ENCODE assay signal across 1 cellular context in genomic region chr9:72364679-72365524, GRCh38.
A peak's percentile ranks its signal among the peaks of the same experiment; 100 is the strongest.
TF ChIP-seq lines count a peak whose summit lies in the region.

Gene ZFAND5, minus strand, starts transcription at chr9:72365208. Its CDS starts 4,430 bp downstream, at chr9:72360778.

TF ChIP-seq in HepG2, 621 proteins besides CTCF, POLR2A, EP300 and RAD21 (continued from another document and continues in another):
- TF ChIP-seq PCBP2 (optimal IDR thresholded peaks at IDR 0.05; ENCODE audit: low read depth, low read length, poor library complexity, severe bottlenecking) = no peak
- no peak for TF ChIP-seq ZNF362 (CRISPR knock-in tag; IDR thresholded peaks at IDR 0.05; ENCODE audit: borderline replicate concordance)
- TF ChIP-seq MIER3 (CRISPR knock-in tag; IDR thresholded peaks at IDR 0.05; ENCODE audit: borderline replicate concordance) = no peak
- TF ChIP-seq, protein P1, sequence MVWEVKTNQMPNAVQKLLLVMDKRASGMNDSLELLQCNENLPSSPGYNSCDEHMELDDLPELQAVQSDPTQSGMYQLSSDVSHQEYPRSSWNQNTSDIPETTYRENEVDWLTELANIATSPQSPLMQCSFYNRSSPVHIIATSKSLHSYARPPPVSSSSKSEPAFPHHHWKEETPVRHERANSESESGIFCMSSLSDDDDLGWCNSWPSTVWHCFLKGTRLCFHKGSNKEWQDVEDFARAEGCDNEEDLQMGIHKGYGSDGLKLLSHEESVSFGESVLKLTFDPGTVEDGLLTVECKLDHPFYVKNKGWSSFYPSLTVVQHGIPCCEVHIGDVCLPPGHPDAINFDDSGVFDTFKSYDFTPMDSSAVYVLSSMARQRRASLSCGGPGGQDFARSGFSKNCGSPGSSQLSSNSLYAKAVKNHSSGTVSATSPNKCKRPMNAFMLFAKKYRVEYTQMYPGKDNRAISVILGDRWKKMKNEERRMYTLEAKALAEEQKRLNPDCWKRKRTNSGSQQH (CRISPR knock-in tag; IDR thresholded peaks at IDR 0.05; ENCODE audit: low read depth) = peak; percentile 68; the same call in 1 of the 2 replicates
- TF ChIP-seq ZNF18 (CRISPR knock-in tag; IDR thresholded peaks at IDR 0.05; ENCODE audit: insufficient replicate concordance) = no peak
- TF ChIP-seq, protein P2, sequence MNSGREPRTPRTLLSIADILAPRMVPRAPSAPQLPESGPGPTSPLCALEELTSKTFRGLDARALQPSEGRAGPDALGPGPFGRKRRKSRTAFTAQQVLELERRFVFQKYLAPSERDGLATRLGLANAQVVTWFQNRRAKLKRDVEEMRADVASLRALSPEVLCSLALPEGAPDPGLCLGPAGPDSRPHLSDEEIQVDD (CRISPR knock-in tag; IDR thresholded peaks at IDR 0.05; ENCODE audit: borderline replicate concordance) = peak; percentile 85
- TF ChIP-seq TAF1 (CRISPR knock-in tag; IDR thresholded peaks at IDR 0.05) = peak; percentile 95
- TF ChIP-seq, protein P3, sequence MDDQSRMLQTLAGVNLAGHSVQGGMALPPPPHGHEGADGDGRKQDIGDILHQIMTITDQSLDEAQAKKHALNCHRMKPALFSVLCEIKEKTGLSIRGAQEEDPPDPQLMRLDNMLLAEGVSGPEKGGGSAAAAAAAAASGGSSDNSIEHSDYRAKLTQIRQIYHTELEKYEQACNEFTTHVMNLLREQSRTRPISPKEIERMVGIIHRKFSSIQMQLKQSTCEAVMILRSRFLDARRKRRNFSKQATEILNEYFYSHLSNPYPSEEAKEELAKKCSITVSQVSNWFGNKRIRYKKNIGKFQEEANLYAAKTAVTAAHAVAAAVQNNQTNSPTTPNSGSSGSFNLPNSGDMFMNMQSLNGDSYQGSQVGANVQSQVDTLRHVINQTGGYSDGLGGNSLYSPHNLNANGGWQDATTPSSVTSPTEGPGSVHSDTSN (CRISPR knock-in tag; IDR thresholded peaks at IDR 0.05; ENCODE audit: borderline replicate concordance) = no peak
- TF ChIP-seq NCOA2 (CRISPR knock-in tag; IDR thresholded peaks at IDR 0.05) = peak; percentile 32; the same call in 1 of the 2 replicates
- TF ChIP-seq, protein P4, sequence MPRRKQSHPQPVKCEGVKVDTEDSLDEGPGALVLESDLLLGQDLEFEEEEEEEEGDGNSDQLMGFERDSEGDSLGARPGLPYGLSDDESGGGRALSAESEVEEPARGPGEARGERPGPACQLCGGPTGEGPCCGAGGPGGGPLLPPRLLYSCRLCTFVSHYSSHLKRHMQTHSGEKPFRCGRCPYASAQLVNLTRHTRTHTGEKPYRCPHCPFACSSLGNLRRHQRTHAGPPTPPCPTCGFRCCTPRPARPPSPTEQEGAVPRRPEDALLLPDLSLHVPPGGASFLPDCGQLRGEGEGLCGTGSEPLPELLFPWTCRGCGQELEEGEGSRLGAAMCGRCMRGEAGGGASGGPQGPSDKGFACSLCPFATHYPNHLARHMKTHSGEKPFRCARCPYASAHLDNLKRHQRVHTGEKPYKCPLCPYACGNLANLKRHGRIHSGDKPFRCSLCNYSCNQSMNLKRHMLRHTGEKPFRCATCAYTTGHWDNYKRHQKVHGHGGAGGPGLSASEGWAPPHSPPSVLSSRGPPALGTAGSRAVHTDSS (CRISPR knock-in tag; conservative IDR thresholded peaks at IDR 0.05) = no peak
- TF ChIP-seq SP4 (CRISPR knock-in tag; IDR thresholded peaks at IDR 0.05) = peak; percentile 97
- TF ChIP-seq, protein P5, sequence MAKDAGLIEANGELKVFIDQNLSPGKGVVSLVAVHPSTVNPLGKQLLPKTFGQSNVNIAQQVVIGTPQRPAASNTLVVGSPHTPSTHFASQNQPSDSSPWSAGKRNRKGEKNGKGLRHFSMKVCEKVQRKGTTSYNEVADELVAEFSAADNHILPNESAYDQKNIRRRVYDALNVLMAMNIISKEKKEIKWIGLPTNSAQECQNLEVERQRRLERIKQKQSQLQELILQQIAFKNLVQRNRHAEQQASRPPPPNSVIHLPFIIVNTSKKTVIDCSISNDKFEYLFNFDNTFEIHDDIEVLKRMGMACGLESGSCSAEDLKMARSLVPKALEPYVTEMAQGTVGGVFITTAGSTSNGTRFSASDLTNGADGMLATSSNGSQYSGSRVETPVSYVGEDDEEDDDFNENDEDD (CRISPR knock-in tag; IDR thresholded peaks at IDR 0.05; ENCODE audit: borderline replicate concordance) = peak; percentile 22; the same call in 1 of the 2 replicates
- peak; percentile 54; the same call in 1 of the 2 replicates for TF ChIP-seq ZNF614 (CRISPR knock-in tag; IDR thresholded peaks at IDR 0.05; ENCODE audit: borderline replicate concordance)
- TF ChIP-seq HES4 (CRISPR knock-in tag; IDR thresholded peaks at IDR 0.05; ENCODE audit: borderline replicate concordance) = peak; percentile 78; the same call in 1 of the 2 replicates
- TF ChIP-seq, protein P6, sequence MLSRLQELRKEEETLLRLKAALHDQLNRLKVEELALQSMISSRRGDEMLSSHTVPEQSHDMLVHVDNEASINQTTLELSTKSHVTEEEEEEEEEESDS (CRISPR knock-in tag; IDR thresholded peaks at IDR 0.05; ENCODE audit: borderline replicate concordance) = no peak
- no peak for TF ChIP-seq PRPF4 (IDR thresholded peaks at IDR 0.05; ENCODE audit: low read depth, low read length, poor library complexity, severe bottlenecking)
- peak; percentile 57 for TF ChIP-seq ZNF878 (CRISPR knock-in tag; IDR thresholded peaks at IDR 0.05)
- TF ChIP-seq ZNF296 (CRISPR knock-in tag; conservative IDR thresholded peaks at IDR 0.05) = no peak; the same call in 1 of the 2 replicates
- TF ChIP-seq KAT2B (IDR thresholded peaks at IDR 0.05; ENCODE audit: borderline replicate concordance, low read depth, low read length) = no peak
- TF ChIP-seq EEA1 (CRISPR knock-in tag; IDR thresholded peaks at IDR 0.05; ENCODE audit: borderline replicate concordance) = no peak
- no peak for TF ChIP-seq THAP8 (CRISPR knock-in tag; IDR thresholded peaks at IDR 0.05; ENCODE audit: borderline replicate concordance)
- TF ChIP-seq ZNF235 (CRISPR knock-in tag; IDR thresholded peaks at IDR 0.05; ENCODE audit: borderline replicate concordance) = no peak
- TF ChIP-seq, protein P7, sequence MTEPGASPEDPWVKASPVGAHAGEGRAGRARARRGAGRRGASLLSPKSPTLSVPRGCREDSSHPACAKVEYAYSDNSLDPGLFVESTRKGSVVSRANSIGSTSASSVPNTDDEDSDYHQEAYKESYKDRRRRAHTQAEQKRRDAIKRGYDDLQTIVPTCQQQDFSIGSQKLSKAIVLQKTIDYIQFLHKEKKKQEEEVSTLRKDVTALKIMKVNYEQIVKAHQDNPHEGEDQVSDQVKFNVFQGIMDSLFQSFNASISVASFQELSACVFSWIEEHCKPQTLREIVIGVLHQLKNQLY (CRISPR knock-in tag; IDR thresholded peaks at IDR 0.05) = no peak
- no peak for TF ChIP-seq TEAD2 (CRISPR knock-in tag; IDR thresholded peaks at IDR 0.05)
- TF ChIP-seq NFE2L2 (IDR thresholded peaks at IDR 0.05; ENCODE audit: low read length) = peak; percentile 23; the same call in 1 of the 2 replicates
- TF ChIP-seq ZMAT5 (CRISPR knock-in tag; IDR thresholded peaks at IDR 0.05; ENCODE audit: borderline replicate concordance, low read depth) = no peak
- TF ChIP-seq KLF15 (CRISPR knock-in tag; IDR thresholded peaks at IDR 0.05; ENCODE audit: borderline replicate concordance) = no peak; the same call in 1 of the 2 replicates
- TF ChIP-seq ZFY (CRISPR knock-in tag; IDR thresholded peaks at IDR 0.05) = peak; percentile 77
- TF ChIP-seq ZNF451 (CRISPR knock-in tag; IDR thresholded peaks at IDR 0.05) = peak; percentile 68; the same call in 1 of the 2 replicates
- TF ChIP-seq GTF3A (CRISPR knock-in tag; conservative IDR thresholded peaks at IDR 0.05) = no peak
- TF ChIP-seq, protein P8, sequence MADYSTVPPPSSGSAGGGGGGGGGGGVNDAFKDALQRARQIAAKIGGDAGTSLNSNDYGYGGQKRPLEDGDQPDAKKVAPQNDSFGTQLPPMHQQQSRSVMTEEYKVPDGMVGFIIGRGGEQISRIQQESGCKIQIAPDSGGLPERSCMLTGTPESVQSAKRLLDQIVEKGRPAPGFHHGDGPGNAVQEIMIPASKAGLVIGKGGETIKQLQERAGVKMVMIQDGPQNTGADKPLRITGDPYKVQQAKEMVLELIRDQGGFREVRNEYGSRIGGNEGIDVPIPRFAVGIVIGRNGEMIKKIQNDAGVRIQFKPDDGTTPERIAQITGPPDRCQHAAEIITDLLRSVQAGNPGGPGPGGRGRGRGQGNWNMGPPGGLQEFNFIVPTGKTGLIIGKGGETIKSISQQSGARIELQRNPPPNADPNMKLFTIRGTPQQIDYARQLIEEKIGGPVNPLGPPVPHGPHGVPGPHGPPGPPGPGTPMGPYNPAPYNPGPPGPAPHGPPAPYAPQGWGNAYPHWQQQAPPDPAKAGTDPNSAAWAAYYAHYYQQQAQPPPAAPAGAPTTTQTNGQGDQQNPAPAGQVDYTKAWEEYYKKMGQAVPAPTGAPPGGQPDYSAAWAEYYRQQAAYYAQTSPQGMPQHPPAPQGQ (CRISPR knock-in tag; IDR thresholded peaks at IDR 0.05; ENCODE audit: borderline replicate concordance) = no peak
- TF ChIP-seq REST (IDR thresholded peaks at IDR 0.05; ENCODE audit: borderline replicate concordance in 1 of 2, low read depth in 1 of 2, low read length in 2 of 2) = peak in 1 of 2 experiments; percentile 61; a peak in 1 of 4 replicates
- TF ChIP-seq, protein P9, sequence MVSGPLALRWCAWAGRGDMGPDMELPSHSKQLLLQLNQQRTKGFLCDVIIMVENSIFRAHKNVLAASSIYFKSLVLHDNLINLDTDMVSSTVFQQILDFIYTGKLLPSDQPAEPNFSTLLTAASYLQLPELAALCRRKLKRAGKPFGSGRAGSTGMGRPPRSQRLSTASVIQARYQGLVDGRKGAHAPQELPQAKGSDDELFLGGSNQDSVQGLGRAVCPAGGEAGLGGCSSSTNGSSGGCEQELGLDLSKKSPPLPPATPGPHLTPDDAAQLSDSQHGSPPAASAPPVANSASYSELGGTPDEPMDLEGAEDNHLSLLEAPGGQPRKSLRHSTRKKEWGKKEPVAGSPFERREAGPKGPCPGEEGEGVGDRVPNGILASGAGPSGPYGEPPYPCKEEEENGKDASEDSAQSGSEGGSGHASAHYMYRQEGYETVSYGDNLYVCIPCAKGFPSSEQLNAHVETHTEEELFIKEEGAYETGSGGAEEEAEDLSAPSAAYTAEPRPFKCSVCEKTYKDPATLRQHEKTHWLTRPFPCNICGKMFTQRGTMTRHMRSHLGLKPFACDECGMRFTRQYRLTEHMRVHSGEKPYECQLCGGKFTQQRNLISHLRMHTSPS (CRISPR knock-in tag; IDR thresholded peaks at IDR 0.05; ENCODE audit: low read depth) = peak; percentile 64
- TF ChIP-seq ZBTB20 (CRISPR knock-in tag; IDR thresholded peaks at IDR 0.05; ENCODE audit: borderline replicate concordance, low read depth) = no peak
- no peak for TF ChIP-seq SOX6 (IDR thresholded peaks at IDR 0.05)
- peak; percentile 65; the same call in 1 of the 2 replicates for TF ChIP-seq SOX6 (CRISPR knock-in tag; IDR thresholded peaks at IDR 0.05)
- 0 out of 2 replicates have a peak, but pooled peaks have one; percentile 69 for TF ChIP-seq ARHGAP35 (CRISPR knock-in tag; IDR thresholded peaks at IDR 0.05; ENCODE audit: borderline replicate concordance)
